Comparison of ENCODE assay signal across 23 cellular contexts in the genomic region with DNA sequence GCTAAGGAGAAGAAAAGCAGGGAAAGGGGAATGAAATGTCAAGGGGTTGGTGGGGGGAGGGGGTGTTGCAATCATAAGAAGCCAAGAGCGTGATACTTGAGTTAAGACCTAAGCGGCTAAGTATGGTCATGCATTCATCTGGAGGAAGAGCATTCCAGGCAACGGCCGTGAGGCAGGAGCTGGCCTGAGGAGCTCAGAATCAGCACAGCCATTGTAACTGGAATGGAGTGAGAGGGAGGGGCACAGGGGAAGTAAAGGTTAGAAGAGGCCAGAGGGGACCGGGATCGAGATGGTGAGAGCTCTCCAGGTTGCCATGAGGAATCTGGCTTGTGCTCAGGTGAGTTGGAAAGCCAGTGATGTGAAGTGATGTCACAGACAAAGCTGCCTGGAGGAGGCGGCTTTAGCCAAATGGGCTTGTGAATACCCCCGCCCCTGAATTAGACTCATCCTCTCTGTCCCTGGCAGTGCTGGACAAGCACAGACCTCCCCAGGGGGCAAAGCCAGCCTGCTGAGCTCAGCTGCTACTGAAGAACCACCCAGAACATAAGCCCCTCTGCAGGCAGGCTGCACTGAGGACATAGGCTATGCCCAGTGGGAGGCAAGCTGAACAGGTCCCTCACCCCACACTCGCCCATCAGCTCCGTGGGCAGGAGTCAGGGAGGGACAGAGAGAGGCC.
DNase-seq lines count a peak whose midpoint lies in the region; ATAC-seq, FAIRE-seq and TF ChIP-seq lines count a peak whose summit lies in the region.
"Had no signal": no experiment of that assay in that cellular context is flagged by ENCODE, and none has a peak within 500 bp of the region (broad histone marks: within the 10 kb centered on the region; RNA-seq: fewer than 3 reads in every experiment).

No MANE protein-coding gene starts in this region.

- no peak for TF ChIP-seq RAD21 in K562 (CRISPR knock-in tag; conservative IDR thresholded peaks at IDR 0.05 in 1 of 2, IDR thresholded peaks at IDR 0.05 in 1 of 2)

- in situ Hi-C loops in K562 (cut with MboI): no loop called here

- no peak overlapping the region for H3K4me3 ChIP-seq in K562
- no peak overlapping the region for H3K4me3 ChIP-seq in lower lobe of right lung
- H3K4me3 ChIP-seq in sigmoid colon: no peak overlapping the region
- H3K4me3 ChIP-seq in naive thymus-derived CD4-positive, alpha-beta T cell (ENCODE audit: low read length): no peak overlapping the region
- H3K4me3 ChIP-seq in right cardiac atrium (ENCODE audit: low read length): no peak overlapping the region
- H3K4me3 ChIP-seq: psoas muscle had no signal

- TF ChIP-seq EP300 in K562 (IDR thresholded peaks at IDR 0.05; ENCODE audit: low read length) (no peak), sigmoid colon (IDR thresholded peaks at IDR 0.05) (peak in 2 of 4 donors; percentile 30 to 51)

- H3K9me3 ChIP-seq in K562 (replicated peaks; ENCODE audit: control insufficient read depth, insufficient read depth, low read depth, low read length) (no peaks in the 10 kb centered on the region), lower lobe of right lung (no peaks in the 10 kb centered on the region), sigmoid colon (no peaks in the 10 kb centered on the region), right cardiac atrium (ENCODE audit: control insufficient read depth, low read length) (no peaks in the 10 kb centered on the region)
- no peaks in the 10 kb centered on the region for H3K9me3 ChIP-seq in naive thymus-derived CD4-positive, alpha-beta T cell (ENCODE audit: control insufficient read depth in 2 of 3, low read length in 3 of 3)
- H3K9me3 ChIP-seq: psoas muscle had no signal

- POLR2A ChIA-PET in K562 (lab: Yijun Ruan, JAX): interaction anchor here (0.5 to 1.7 kb wide), 4 partner anchors 10 to 1009 kb away, joined by 3 to 8 read pairs (median 3); no protein-coding TSS in a partner anchor
- POLR2A ChIA-PET in naive thymus-derived CD4-positive, alpha-beta T cell (lab: Charles Lee): no interaction called here

- H3K36me3 Mint-ChIP-seq in naive thymus-derived CD4-positive, alpha-beta T cell: no peaks in the 10 kb centered on the region
- H3K36me3 Mint-ChIP-seq: CD8-positive, alpha-beta T cell; stimulated activated effector memory CD8-positive, alpha-beta T cell treated with anti-CD3 and anti-CD28 coated beads, Interleukin-12 subunit alpha, Interleukin-12 subunit beta, amount 100 ng/mL, for 72 hours had no signal

- intact Hi-C loops in K562 (cut with micrococcal nuclease) (no loop called here), lower lobe of right lung (cut with DNase I) (no loop called here), sigmoid colon (cut with DNase I) (no loop called here), right cardiac atrium (cut with DNase I) (no loop called here)
- intact Hi-C loops in naive thymus-derived CD4-positive, alpha-beta T cell (cut with micrococcal nuclease): no loop called here

- H3K36me3 ChIP-seq in K562 (ENCODE audit: control insufficient read depth, insufficient read depth, low read length) (no peaks in the 10 kb centered on the region), lower lobe of right lung (no peaks in the 10 kb centered on the region), sigmoid colon (no peaks in the 10 kb centered on the region)
- no peaks in the 10 kb centered on the region for H3K36me3 ChIP-seq in naive thymus-derived CD4-positive, alpha-beta T cell (ENCODE audit: control insufficient read depth in 2 of 3, insufficient read depth in 3 of 3, low read length in 3 of 3)

- H3K27me3 ChIP-seq in K562 (ENCODE audit: control insufficient read depth in 2 of 2, insufficient read depth in 2 of 2, low read length in 2 of 2) (peaks cover 0 to 13% of the 10 kb centered on the region in 2 experiments; a peak in 2 of 5 replicates), lower lobe of right lung (ENCODE audit: low read depth) (peaks cover 4% of the 10 kb centered on the region), sigmoid colon (no peaks in the 10 kb centered on the region), right cardiac atrium (ENCODE audit: control insufficient read depth, insufficient read depth) (no peaks in the 10 kb centered on the region)
- H3K27me3 ChIP-seq in naive thymus-derived CD4-positive, alpha-beta T cell (ENCODE audit: control insufficient read depth in 2 of 2, insufficient read depth in 2 of 2, low read length in 2 of 2): peaks cover 4 to 7% of the 10 kb centered on the region in 2 donors

- H3K4me2 ChIP-seq in K562 (ENCODE audit: insufficient read depth, low read length): no peak overlapping the region

- H3K4me3 Mint-ChIP-seq in naive thymus-derived CD4-positive, alpha-beta T cell: no peak overlapping the region
- H3K4me3 Mint-ChIP-seq: activated CD4-positive, alpha-beta T cell treated with anti-CD3 and anti-CD28 coated beads, Interleukin-2, amount 10 ng/mL, durations not matched to agents 7 days and 5 days; CD8-positive, alpha-beta T cell; naive B cell; stimulated activated effector memory CD8-positive, alpha-beta T cell treated with anti-CD3 and anti-CD28 coated beads, Interleukin-12 subunit alpha, Interleukin-12 subunit beta, amount 100 ng/mL, for 72 hours had no signal

- H3K27ac ChIP-seq in K562 (ENCODE audit: extremely low read depth, low read depth, low read length) (no peak overlapping the region), lower lobe of right lung (no peak overlapping the region), sigmoid colon (peak overlapping the region; percentile 58 to 97 (median 91)), right cardiac atrium (ENCODE audit: low read length) (no peak overlapping the region)
- H3K27ac ChIP-seq in naive thymus-derived CD4-positive, alpha-beta T cell (ENCODE audit: low read depth, low read length): no peak overlapping the region
- H3K27ac ChIP-seq: psoas muscle had no signal

- no peak for TF ChIP-seq CTCF in K562 (IDR thresholded peaks at IDR 0.05 in 2 of 3, conservative IDR thresholded peaks at IDR 0.05 in 1 of 3; ENCODE audit: insufficient read depth in 2 of 3, low read depth in 1 of 3, low read length in 3 of 3)
- TF ChIP-seq CTCF in lower lobe of right lung (IDR thresholded peaks at IDR 0.05): no peak
- TF ChIP-seq CTCF in sigmoid colon (IDR thresholded peaks at IDR 0.05): no peak

- H3K27ac Mint-ChIP-seq in naive thymus-derived CD4-positive, alpha-beta T cell: no peak overlapping the region
- H3K27ac Mint-ChIP-seq: activated CD4-positive, alpha-beta T cell treated with anti-CD3 and anti-CD28 coated beads, Interleukin-2, amount 10 ng/mL, durations not matched to agents 7 days and 5 days; CD8-positive, alpha-beta T cell; naive B cell; stimulated activated effector memory CD8-positive, alpha-beta T cell treated with anti-CD3 and anti-CD28 coated beads, Interleukin-12 subunit alpha, Interleukin-12 subunit beta, amount 100 ng/mL, for 72 hours had no signal

- no peaks in the 10 kb centered on the region for H3K79me2 ChIP-seq in K562 (ENCODE audit: control insufficient read depth, insufficient read depth, low read length)

- no peaks in the 10 kb centered on the region for H3K9me1 ChIP-seq in K562 (ENCODE audit: control insufficient read depth, insufficient read depth, low read length)

- no peak overlapping the region for H2AFZ ChIP-seq in K562 (ENCODE audit: low read depth, low read length)

- CTCF ChIA-PET in K562 (lab: Yijun Ruan, JAX; ENCODE audit: low intra/inter-chr PET ratio): no interaction called here
- CTCF ChIA-PET in naive thymus-derived CD4-positive, alpha-beta T cell (lab: Charles Lee): no interaction called here

- H3K27me3 Mint-ChIP-seq in naive thymus-derived CD4-positive, alpha-beta T cell: peaks cover 50 to 64% (median 54%) of the 10 kb centered on the region in 5 donors

- peak; percentile 7 for DNase-seq in HCEC 1CT
- DNase-seq in K562 (ENCODE audit: extremely low read depth in 1 of 4, low spot score in 3 of 4): no peak
- DNase-seq in lower lobe of right lung: peak; percentile 60
- DNase-seq in sigmoid colon: no peak
- no peak for DNase-seq in hippocampal formation (lab: John Stamatoyannopoulos, UW)
- DNase-seq in activated naive CD4-positive, alpha-beta T cell (lab: John Stamatoyannopoulos, UW): no peak
- DNase-seq in naive thymus-derived CD4-positive, alpha-beta T cell: no peak
- DNase-seq in right cardiac atrium: no peak
- DNase-seq: activated CD4-positive, alpha-beta T cell treated with anti-CD3 and anti-CD28 coated beads, Interleukin-2, amount 10 ng/mL, durations not matched to agents 7 days and 5 days; activated effector memory CD4-positive, alpha-beta T cell treated with anti-CD3 and anti-CD28 coated beads, Interleukin-2, amount 50 U/mL, for 16 hours; amniotic stem cell; CD8-positive, alpha-beta T cell; DMS53; erythroblast; Karpas-422; naive B cell; NCI-H1048; NCI-H2029 treated with DMSO at 0.1 percent for 48 hours; NCI-H524 treated with DMSO at 0.1 percent for 48 hours; psoas muscle; Right ventricle myocardium superior; trophoblast cell had no signal

- FAIRE-seq in K562 (lab: Jason Lieb, UNC): no peak

- H3K4me1 ChIP-seq in K562 (replicated peaks in 1 of 2; ENCODE audit: control insufficient read depth in 2 of 2, insufficient read depth in 2 of 2, low read length in 2 of 2): peaks cover 11 to 15% of the 10 kb centered on the region in 2 experiments; a peak in 4 of 5 replicates
- peaks cover 12% of the 10 kb centered on the region for H3K4me1 ChIP-seq in lower lobe of right lung
- H3K4me1 ChIP-seq in sigmoid colon: peaks cover 0 to 80% (median 79%) of the 10 kb centered on the region in 4 donors
- peaks cover 0 to 2% of the 10 kb centered on the region in 2 donors for H3K4me1 ChIP-seq in naive thymus-derived CD4-positive, alpha-beta T cell (ENCODE audit: control insufficient read depth in 2 of 2, insufficient read depth in 2 of 2, low read length in 2 of 2)
- peaks cover 8% of the 10 kb centered on the region for H3K4me1 ChIP-seq in right cardiac atrium (ENCODE audit: control insufficient read depth, insufficient read depth, low read length)

- BruUV-seq in K562 (replicated peaks; lab: Mats Ljungman, UMichigan): no TSS peak

- H3K9ac ChIP-seq in K562 (ENCODE audit: insufficient read depth in 1 of 2, low read depth in 2 of 2, low read length in 2 of 2): peak overlapping the region in 1 of 2 experiments; percentile 32; a peak in 2 of 4 replicates

- H4K20me1 ChIP-seq in K562 (replicated peaks; ENCODE audit: control insufficient read depth, insufficient read depth, low read length): no peaks in the 10 kb centered on the region

- ATAC-seq in K562 (no peak), lower lobe of right lung (peak; percentile 72 to 82), right cardiac atrium (no peak)
- ATAC-seq in naive thymus-derived CD4-positive, alpha-beta T cell: no peak
- ATAC-seq: CD8-positive, alpha-beta T cell; psoas muscle; stimulated activated effector memory CD8-positive, alpha-beta T cell treated with anti-CD3 and anti-CD28 coated beads, Interleukin-12 subunit alpha, Interleukin-12 subunit beta, amount 100 ng/mL, for 72 hours had no signal

- peaks cover 0 to 9% (median 6%) of the 10 kb centered on the region in 7 donors for H3K4me1 Mint-ChIP-seq in naive thymus-derived CD4-positive, alpha-beta T cell

- H3K9me3 Mint-ChIP-seq in naive thymus-derived CD4-positive, alpha-beta T cell: peaks cover 0 to 2% (median 0%) of the 10 kb centered on the region in 11 donors
- H3K9me3 Mint-ChIP-seq: activated CD4-positive, alpha-beta T cell treated with anti-CD3 and anti-CD28 coated beads, Interleukin-2, amount 10 ng/mL, durations not matched to agents 7 days and 5 days; CD8-positive, alpha-beta T cell; stimulated activated effector memory CD8-positive, alpha-beta T cell treated with anti-CD3 and anti-CD28 coated beads, Interleukin-12 subunit alpha, Interleukin-12 subunit beta, amount 100 ng/mL, for 72 hours had no signal

- WGBS in K562 (ENCODE audit: insufficient coverage, low coverage, missing lambda C conversion rate): 25% methylated on average over 10 of the region's 10 CpGs
- WGBS in sigmoid colon, 2 donors: 64 to 76% methylated on average over 10 of the region's 10 CpGs
- WGBS in right cardiac atrium: 66% methylated on average over 10 of the region's 10 CpGs

- TF ChIP-seq POLR2A in K562 (conservative IDR thresholded peaks at IDR 0.05) (no peak), sigmoid colon (IDR thresholded peaks at IDR 0.05) (no peak)

Comparison
In these comparisons a context has a peak if more than half of its experiments do, and no peak if none do; other contexts are left out.
1. DNase-seq: peak in HCEC 1CT (single experiment) and lower lobe of right lung (single experiment); none in K562 (0 of 4), sigmoid colon (single experiment), hippocampal formation (0 of 2), activated naive CD4-positive, alpha-beta T cell (0 of 4), naive thymus-derived CD4-positive, alpha-beta T cell (0 of 9) and right cardiac atrium (0 of 3).
2. ATAC-seq: peak in lower lobe of right lung (2 of 2); none in K562 (single experiment), naive thymus-derived CD4-positive, alpha-beta T cell (single experiment) and right cardiac atrium (0 of 2).
3. H3K27ac ChIP-seq: peak in sigmoid colon (4 of 4); none in K562 (single experiment), lower lobe of right lung (single experiment), naive thymus-derived CD4-positive, alpha-beta T cell (single experiment) and right cardiac atrium (single experiment).